In genomic region chr2:603427-603826, GRCh38 we compare ENCODE assay signal across 22 cellular contexts.
"Had no signal": no experiment of that assay in that cellular context is flagged by ENCODE, and none has a peak within 500 bp of the region (broad histone marks: within the 10 kb centered on the region; RNA-seq: fewer than 3 reads in every experiment).

No MANE protein-coding gene starts in this region.

- ATAC-seq: activated T-cell treated with anti-CD3 and anti-CD28 coated beads, Interleukin-2, amount 50 U/mL, for 4 hours; body of pancreas; effector memory CD8-positive, alpha-beta T cell; gastroesophageal sphincter; left ventricle myocardium superior; naive thymus-derived CD4-positive, alpha-beta T cell had no signal

- H3K9me3 ChIP-seq: body of pancreas, gastroesophageal sphincter, pancreas, prostate gland, suprapubic skin, tibial nerve had no signal

- H2AFZ ChIP-seq: hepatocyte had no signal

- H3K4me3 Mint-ChIP-seq: activated CD4-positive, alpha-beta memory T cell treated with anti-CD3 and anti-CD28 coated beads, Interleukin-2, amount 10 ng/mL, durations not matched to agents 7 days and 5 days; activated CD4-positive, alpha-beta T cell treated with anti-CD3 and anti-CD28 coated beads, Interleukin-2, amount 10 ng/mL, durations not matched to agents 24 days and 14 days; activated T-cell treated with anti-CD3 and anti-CD28 coated beads, Interleukin-2, amount 50 U/mL, for 4 hours; effector memory CD8-positive, alpha-beta T cell; naive thymus-derived CD4-positive, alpha-beta T cell; T-helper 1 cell treated with Interleukin-12 subunit alpha and Interleukin-12 subunit beta and Interleukin-4 antibody, amounts not matched to agents 30 μg/mL and 1 μg/mL, for 36 hours had no signal

- H3K4me1 Mint-ChIP-seq: activated CD4-positive, alpha-beta memory T cell treated with anti-CD3 and anti-CD28 coated beads, Interleukin-2, amount 10 ng/mL, durations not matched to agents 7 days and 5 days; activated CD4-positive, alpha-beta T cell treated with anti-CD3 and anti-CD28 coated beads, Interleukin-2, amount 10 ng/mL, durations not matched to agents 24 days and 14 days; naive thymus-derived CD4-positive, alpha-beta T cell had no signal

- H3K9me3 Mint-ChIP-seq: activated CD4-positive, alpha-beta memory T cell treated with anti-CD3 and anti-CD28 coated beads, Interleukin-2, amount 10 ng/mL, durations not matched to agents 7 days and 5 days; activated CD4-positive, alpha-beta T cell treated with anti-CD3 and anti-CD28 coated beads, Interleukin-2, amount 10 ng/mL, durations not matched to agents 24 days and 14 days; activated naive CD4-positive, alpha-beta T cell treated with anti-CD3 and anti-CD28 coated beads, Interleukin-2, amount 50 U/mL, for 72 hours; activated T-cell treated with anti-CD3 and anti-CD28 coated beads, Interleukin-2, amount 50 U/mL, for 4 hours; activated T-helper 2 cell treated with anti-CD3 and anti-CD28 coated beads, Interferon-gamma antibody, Interleukin-2, Interleukin-4, amounts not matched to agents 10 μg/mL and 5 μg/mL and 100 μg/mL, durations not matched to agents 14 hours and 24 hours and 36 hours; effector memory CD8-positive, alpha-beta T cell; T-helper 1 cell treated with Interleukin-12 subunit alpha and Interleukin-12 subunit beta and Interleukin-4 antibody, amounts not matched to agents 30 μg/mL and 1 μg/mL, for 36 hours had no signal

- H3K27ac ChIP-seq: body of pancreas, gastroesophageal sphincter, hepatocyte, pancreas, prostate gland, suprapubic skin, tibial nerve, WERI-Rb-1 had no signal

- H3K36me3 Mint-ChIP-seq: activated naive CD4-positive, alpha-beta T cell treated with anti-CD3 and anti-CD28 coated beads, Interleukin-2, amount 50 U/mL, for 72 hours; naive thymus-derived CD4-positive, alpha-beta T cell had no signal

- H3K27me3 ChIP-seq: body of pancreas, hepatocyte, pancreas, suprapubic skin, tibial nerve had no signal

- H3K79me2 ChIP-seq: hepatocyte had no signal

- H3K27ac Mint-ChIP-seq: activated CD4-positive, alpha-beta memory T cell treated with anti-CD3 and anti-CD28 coated beads, Interleukin-2, amount 10 ng/mL, durations not matched to agents 7 days and 5 days; activated CD4-positive, alpha-beta T cell treated with anti-CD3 and anti-CD28 coated beads, Interleukin-2, amount 10 ng/mL, durations not matched to agents 24 days and 14 days; activated naive CD4-positive, alpha-beta T cell treated with anti-CD3 and anti-CD28 coated beads, Interleukin-2, amount 50 U/mL, for 72 hours; activated T-helper 2 cell treated with anti-CD3 and anti-CD28 coated beads, Interferon-gamma antibody, Interleukin-2, Interleukin-4, amounts not matched to agents 10 μg/mL and 5 μg/mL and 100 μg/mL, durations not matched to agents 14 hours and 24 hours and 36 hours; T-helper 1 cell treated with Interleukin-12 subunit alpha and Interleukin-12 subunit beta and Interleukin-4 antibody, amounts not matched to agents 30 μg/mL and 1 μg/mL, for 36 hours had no signal

- H3K4me3 ChIP-seq: body of pancreas, gastroesophageal sphincter, hepatocyte, pancreas, prostate gland, suprapubic skin, tibial nerve had no signal

- H3K36me3 ChIP-seq: gastroesophageal sphincter, pancreas, prostate gland, suprapubic skin, tibial nerve, WERI-Rb-1 had no signal

- H3K4me2 ChIP-seq: hepatocyte had no signal

- H3K27me3 Mint-ChIP-seq: activated CD4-positive, alpha-beta memory T cell treated with anti-CD3 and anti-CD28 coated beads, Interleukin-2, amount 10 ng/mL, durations not matched to agents 7 days and 5 days; activated CD4-positive, alpha-beta T cell treated with anti-CD3 and anti-CD28 coated beads, Interleukin-2, amount 10 ng/mL, durations not matched to agents 24 days and 14 days had no signal

- DNase-seq: activated CD4-positive, alpha-beta memory T cell treated with anti-CD3 and anti-CD28 coated beads, Interleukin-2, amount 10 ng/mL, durations not matched to agents 7 days and 5 days; activated CD4-positive, alpha-beta T cell treated with anti-CD3 and anti-CD28 coated beads, Interleukin-2, amount 10 ng/mL, durations not matched to agents 24 days and 14 days; activated T-cell treated with anti-CD3 and anti-CD28 coated beads, Interleukin-2, amount 50 U/mL, for 4 hours; body of pancreas; cortex of kidney; effector memory CD8-positive, alpha-beta T cell; left ventricle myocardium superior; pancreas; retina; stimulated activated CD4-positive, alpha-beta T cell treated with anti-CD3 and anti-CD28 coated beads, Interleukin-2, amount 100 ng/mL, for 24 hours; stimulated activated naive CD4-positive, alpha-beta T cell; T1000; WERI-Rb-1 had no signal

- H3K4me1 ChIP-seq: body of pancreas, gastroesophageal sphincter, pancreas, prostate gland, suprapubic skin, tibial nerve had no signal
